Comparison of ENCODE assay signal across 1 cellular context in the genomic region with DNA sequence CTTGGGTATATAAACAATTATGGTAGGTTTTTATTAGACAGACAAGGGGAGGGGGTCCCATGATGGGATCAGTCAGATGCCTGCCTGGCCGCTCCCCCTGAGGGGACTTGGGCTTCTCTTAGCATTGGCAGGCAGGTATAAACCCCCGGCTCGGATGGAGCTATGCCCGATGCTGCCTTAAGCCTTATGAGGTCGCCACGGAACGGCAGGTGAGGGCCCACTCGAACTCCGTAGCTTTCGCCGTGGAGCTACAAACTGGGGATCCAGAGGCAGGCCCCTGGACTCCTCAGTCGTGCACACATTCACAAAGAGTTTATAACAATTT.
TF ChIP-seq lines count a peak whose summit lies in the region.

No MANE protein-coding gene starts in this region.

TF ChIP-seq in H1, 55 proteins besides CTCF, POLR2A, EP300 and RAD21:
- peak; percentile 69 for TF ChIP-seq SUZ12 (IDR thresholded peaks at IDR 0.05; ENCODE audit: low read length)
- TF ChIP-seq HDAC2 (IDR thresholded peaks at IDR 0.05; ENCODE audit: borderline replicate concordance in 1 of 2, low read depth in 2 of 2, low read length in 2 of 2), result no peak
- peak; percentile 21; the same call in 1 of the 2 replicates for TF ChIP-seq CBX8 (IDR thresholded peaks at IDR 0.05; ENCODE audit: borderline replicate concordance, low read depth, low read length)
- TF ChIP-seq RNF2 (IDR thresholded peaks at IDR 0.05; ENCODE audit: borderline replicate concordance, low read depth, low read length, missing control alignments, poor library complexity, severe bottlenecking), result peak; percentile 62
